Comparison of ENCODE assay signal across 23 cellular contexts in the genomic region with DNA sequence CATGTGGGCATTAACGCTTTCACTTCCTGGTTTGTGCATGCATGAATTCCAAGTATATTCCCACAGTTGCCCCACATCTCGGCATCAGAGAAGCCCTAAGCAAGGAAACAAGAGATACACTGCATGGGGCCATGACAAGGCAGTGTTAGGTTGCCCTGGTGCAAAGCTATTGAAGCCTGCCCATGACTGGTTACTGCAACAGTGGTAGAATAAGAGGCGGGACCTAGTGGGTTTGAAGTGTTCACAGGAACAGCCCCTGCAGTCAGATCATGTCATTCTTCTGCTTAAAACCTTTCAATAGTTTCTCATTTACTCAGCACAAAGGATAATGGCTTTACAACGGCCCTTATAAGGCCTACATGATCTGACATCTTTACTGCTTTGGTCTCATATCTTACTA.
DNase-seq lines count a peak whose midpoint lies in the region; ATAC-seq, FAIRE-seq and TF ChIP-seq lines count a peak whose summit lies in the region.
"Had no signal": no experiment of that assay in that cellular context is flagged by ENCODE, and none has a peak within 500 bp of the region (broad histone marks: within the 10 kb centered on the region; RNA-seq: fewer than 3 reads in every experiment).

No MANE protein-coding gene starts in this region.

- H3K36me3 ChIP-seq in H7 (replicated peaks; ENCODE audit: control insufficient read depth, insufficient read depth, low read length) (no peaks in the 10 kb centered on the region), GM12878 (ENCODE audit: control insufficient read depth in 2 of 2, insufficient read depth in 2 of 2, low read length in 1 of 2) (no peaks in the 10 kb centered on the region)
- H3K36me3 ChIP-seq: BLaER1 treated with 17β-estradiol and CSF1 and Interleukin-3, amounts not matched to agents 10 nM and 100 nM; MG63 had no signal

- no TSS peak for BruUV-seq in GM12878 (replicated peaks; lab: Mats Ljungman, UMichigan)

- H3K27me3 ChIP-seq in H7 (ENCODE audit: control insufficient read depth, insufficient read depth, low read length) (no peaks in the 10 kb centered on the region), GM12878 (replicated peaks in 1 of 2; ENCODE audit: control insufficient read depth in 2 of 2, insufficient read depth in 2 of 2, low read length in 1 of 2) (peaks cover 0 to 2% of the 10 kb centered on the region in 2 experiments; a peak in 2 of 4 replicates)
- H3K27me3 ChIP-seq: BLaER1 treated with 17β-estradiol and CSF1 and Interleukin-3, amounts not matched to agents 10 nM and 100 nM; MG63 had no signal

- H2AFZ ChIP-seq in GM12878 (ENCODE audit: control insufficient read depth, low read depth, low read length) = no peak overlapping the region
- H2AFZ ChIP-seq: GM23248 had no signal

- POLR2A ChIA-PET in activated CD4-positive, alpha-beta T cell treated with anti-CD3 and anti-CD28 coated beads for 36 hours (lab: Charles Lee) = no interaction called here
- POLR2A ChIA-PET in GM12878 (lab: Charles Lee) = no interaction called here

- no peak for TF ChIP-seq EP300 in GM12878 (IDR thresholded peaks at IDR 0.05; ENCODE audit: borderline replicate concordance in 1 of 2, control insufficient read depth in 1 of 2, low read depth in 2 of 2, low read length in 2 of 2)

- no peak overlapping the region for H3K4me2 ChIP-seq in GM12878 (ENCODE audit: control insufficient read depth, insufficient read depth)
- H3K4me2 ChIP-seq: BLaER1 treated with 17β-estradiol and CSF1 and Interleukin-3, amounts not matched to agents 10 nM and 100 nM had no signal

- peak; percentile 39 for ATAC-seq in activated CD4-positive, alpha-beta T cell treated with anti-CD3 and anti-CD28 coated beads for 36 hours
- ATAC-seq in GM12878 = peak; percentile 31
- peak; percentile 41 for ATAC-seq in stimulated activated memory B cell treated with anti-CD40 and anti-IgM and Interleukin-4, amounts not matched to agents 10 μg/mL and 1 μg/mL and 100 μg/mL, for 72 hours
- ATAC-seq: Panc1 had no signal

- in situ Hi-C loops in GM12878 (cut with MboI) = no loop called here

- RAD21 ChIA-PET in GM12878 (lab: Charles Lee; ENCODE audit: unreplicated experiment) = no interaction called here

- TF ChIP-seq RAD21 in GM12878 (IDR thresholded peaks at IDR 0.05; ENCODE audit: insufficient read depth, low read depth, low read length) = no peak

- SMC1A ChIA-PET in GM12878 (lab: Charles Lee; ENCODE audit: uncharacterized antibody, unreplicated experiment) = no interaction called here

- H4K20me1 ChIP-seq in GM12878 (ENCODE audit: control insufficient read depth, insufficient read depth) = no peaks in the 10 kb centered on the region
- H4K20me1 ChIP-seq: BLaER1 treated with 17β-estradiol and CSF1 and Interleukin-3, amounts not matched to agents 10 nM and 100 nM had no signal

- H3K4me3 ChIP-seq in H7 (ENCODE audit: insufficient read depth, low read depth, low read length) (no peak overlapping the region), GM12878 (no peak overlapping the region)
- H3K4me3 ChIP-seq: BLaER1 treated with 17β-estradiol and CSF1 and Interleukin-3, amounts not matched to agents 10 nM and 100 nM; GM23248; MG63 had no signal

- H3K4me1 ChIP-seq in GM12878 (ENCODE audit: control insufficient read depth, insufficient read depth, low read length) = no peaks in the 10 kb centered on the region
- H3K4me1 ChIP-seq: BLaER1 treated with 17β-estradiol and CSF1 and Interleukin-3, amounts not matched to agents 10 nM and 100 nM had no signal

- H3K4me1 Mint-ChIP-seq in activated CD4-positive, alpha-beta T cell treated with anti-CD3 and anti-CD28 coated beads for 36 hours = no peaks in the 10 kb centered on the region
- no peaks in the 10 kb centered on the region for H3K4me1 Mint-ChIP-seq in activated CD4-positive, alpha-beta T cell treated with anti-CD3 and anti-CD28 coated beads, Interleukin-2, amount 10 ng/mL, durations not matched to agents 24 days and 14 days
- no peaks in the 10 kb centered on the region for H3K4me1 Mint-ChIP-seq in stimulated activated memory B cell treated with anti-CD40 and anti-IgM and Interleukin-4, amounts not matched to agents 10 μg/mL and 1 μg/mL and 100 μg/mL, for 72 hours

- no peak overlapping the region for H3K27ac Mint-ChIP-seq in activated CD4-positive, alpha-beta T cell treated with anti-CD3 and anti-CD28 coated beads for 36 hours
- H3K27ac Mint-ChIP-seq in activated CD4-positive, alpha-beta T cell treated with anti-CD3 and anti-CD28 coated beads, Interleukin-2, amount 10 ng/mL, durations not matched to agents 24 days and 14 days = no peak overlapping the region
- H3K27ac Mint-ChIP-seq in stimulated activated memory B cell treated with anti-CD40 and anti-IgM and Interleukin-4, amounts not matched to agents 10 μg/mL and 1 μg/mL and 100 μg/mL, for 72 hours = no peak overlapping the region
- H3K27ac Mint-ChIP-seq: CD4-positive, alpha-beta T cell had no signal

- intact Hi-C loops in activated CD4-positive, alpha-beta T cell treated with anti-CD3 and anti-CD28 coated beads for 36 hours (cut with DNase I, micrococcal nuclease) = no loop called here
- intact Hi-C loops in activated CD4-positive, alpha-beta T cell treated with anti-CD3 and anti-CD28 coated beads, Interleukin-2, amount 10 ng/mL, durations not matched to agents 24 days and 14 days (cut with micrococcal nuclease) = no loop called here
- intact Hi-C loops in GM12878 (cut with micrococcal nuclease; ENCODE audit: unreplicated experiment) = no loop called here

- H3K9me3 ChIP-seq in GM12878 (replicated peaks; ENCODE audit: control insufficient read depth, insufficient read depth, low read length) = no peaks in the 10 kb centered on the region
- H3K9me3 ChIP-seq: BLaER1 treated with 17β-estradiol and CSF1 and Interleukin-3, amounts not matched to agents 10 nM and 100 nM; MG63 had no signal

- no peaks in the 10 kb centered on the region for H3K9me3 Mint-ChIP-seq in activated CD4-positive, alpha-beta T cell treated with anti-CD3 and anti-CD28 coated beads for 36 hours (ENCODE audit: low read depth)
- H3K9me3 Mint-ChIP-seq in activated CD4-positive, alpha-beta T cell treated with anti-CD3 and anti-CD28 coated beads, Interleukin-2, amount 10 ng/mL, durations not matched to agents 24 days and 14 days = no peaks in the 10 kb centered on the region
- H3K9me3 Mint-ChIP-seq in stimulated activated memory B cell treated with anti-CD40 and anti-IgM and Interleukin-4, amounts not matched to agents 10 μg/mL and 1 μg/mL and 100 μg/mL, for 72 hours = no peaks in the 10 kb centered on the region
- H3K9me3 Mint-ChIP-seq: CD4-positive, alpha-beta T cell had no signal

- no peaks in the 10 kb centered on the region for H3K79me2 ChIP-seq in GM12878 (ENCODE audit: control insufficient read depth, insufficient read depth, low read length)

- no peak for DNase-seq in activated CD4-positive, alpha-beta T cell treated with anti-CD3 and anti-CD28 coated beads for 36 hours
- DNase-seq in activated CD4-positive, alpha-beta T cell treated with anti-CD3 and anti-CD28 coated beads, Interleukin-2, amount 10 ng/mL, durations not matched to agents 24 days and 14 days = no peak
- DNase-seq in H7 (peak; percentile 24), GM12878 (ENCODE audit: low read depth, low spot score) (no peak), RKO (ENCODE audit: low spot score) (no peak), NCI-H69 (lab: John Stamatoyannopoulos, UW) (no peak)
- DNase-seq: AML-193; CD4-positive, alpha-beta T cell; GM23248; HCEC 1CT; KBM-7; MG63; NCI-H1092 treated with DMSO at 0.1 percent for 48 hours; NCI-H1436; NCI-H187; NCI-H2081 treated with DMSO at 0.1 percent for 48 hours; NCI-H446; NCI-H526 treated with DMSO at 0.1 percent for 48 hours; SHP77 treated with DMSO at 0.1 percent for 48 hours had no signal

- WGBS in GM12878 (ENCODE audit: insufficient coverage, insufficient replicate concordance, low lambda C conversion rate, missing lambda C conversion rate) = 48% methylated on average over 4 of the region's 4 CpGs

- CTCF ChIA-PET in activated CD4-positive, alpha-beta T cell treated with anti-CD3 and anti-CD28 coated beads for 36 hours (lab: Charles Lee) = no interaction called here
- CTCF ChIA-PET in GM12878 (lab: Yijun Ruan, JAX) = no interaction called here

- H3K9ac ChIP-seq in GM12878 (ENCODE audit: control insufficient read depth, insufficient read depth, low read length) = no peak overlapping the region
- H3K9ac ChIP-seq: BLaER1 treated with 17β-estradiol and CSF1 and Interleukin-3, amounts not matched to agents 10 nM and 100 nM; GM23248 had no signal

- H3K27me3 Mint-ChIP-seq in activated CD4-positive, alpha-beta T cell treated with anti-CD3 and anti-CD28 coated beads for 36 hours = peaks cover 17% of the 10 kb centered on the region
- peaks cover 11% of the 10 kb centered on the region for H3K27me3 Mint-ChIP-seq in activated CD4-positive, alpha-beta T cell treated with anti-CD3 and anti-CD28 coated beads, Interleukin-2, amount 10 ng/mL, durations not matched to agents 24 days and 14 days
- peaks cover 22% of the 10 kb centered on the region for H3K27me3 Mint-ChIP-seq in stimulated activated memory B cell treated with anti-CD40 and anti-IgM and Interleukin-4, amounts not matched to agents 10 μg/mL and 1 μg/mL and 100 μg/mL, for 72 hours

- no peak overlapping the region for H3K27ac ChIP-seq in GM12878 (ENCODE audit: control insufficient read depth, insufficient read depth)
- H3K27ac ChIP-seq: BLaER1 treated with 17β-estradiol and CSF1 and Interleukin-3, amounts not matched to agents 10 nM and 100 nM; GM23248 had no signal

- TF ChIP-seq POLR2A in GM12878 (IDR thresholded peaks at IDR 0.05; ENCODE audit: low read depth, low read length) = no peak

- no peaks in the 10 kb centered on the region for H3K36me3 Mint-ChIP-seq in activated CD4-positive, alpha-beta T cell treated with anti-CD3 and anti-CD28 coated beads for 36 hours (ENCODE audit: low read depth)
- H3K36me3 Mint-ChIP-seq in activated CD4-positive, alpha-beta T cell treated with anti-CD3 and anti-CD28 coated beads, Interleukin-2, amount 10 ng/mL, durations not matched to agents 24 days and 14 days (ENCODE audit: low read depth) = no peaks in the 10 kb centered on the region
- H3K36me3 Mint-ChIP-seq in stimulated activated memory B cell treated with anti-CD40 and anti-IgM and Interleukin-4, amounts not matched to agents 10 μg/mL and 1 μg/mL and 100 μg/mL, for 72 hours = no peaks in the 10 kb centered on the region

- FAIRE-seq in GM12878 (lab: Jason Lieb, UNC) = no peak
- FAIRE-seq: D721Med had no signal

- no peak for TF ChIP-seq CTCF in GM12878 (IDR thresholded peaks at IDR 0.05 in 2 of 3, conservative IDR thresholded peaks at IDR 0.05 in 1 of 3; ENCODE audit: control insufficient read depth in 2 of 3, extremely low read depth in 1 of 3, insufficient read depth in 1 of 3, low read depth in 3 of 3, low read length in 3 of 3)

- no peak overlapping the region for H3K4me3 Mint-ChIP-seq in activated CD4-positive, alpha-beta T cell treated with anti-CD3 and anti-CD28 coated beads for 36 hours
- no peak overlapping the region for H3K4me3 Mint-ChIP-seq in activated CD4-positive, alpha-beta T cell treated with anti-CD3 and anti-CD28 coated beads, Interleukin-2, amount 10 ng/mL, durations not matched to agents 24 days and 14 days
- no peak overlapping the region for H3K4me3 Mint-ChIP-seq in stimulated activated memory B cell treated with anti-CD40 and anti-IgM and Interleukin-4, amounts not matched to agents 10 μg/mL and 1 μg/mL and 100 μg/mL, for 72 hours
- H3K4me3 Mint-ChIP-seq: CD4-positive, alpha-beta T cell had no signal

TF ChIP-seq in GM12878, 131 proteins besides CTCF, POLR2A, EP300 and RAD21 (continues in another document):
- no peak for TF ChIP-seq BMI1 (IDR thresholded peaks at IDR 0.05; ENCODE audit: borderline replicate concordance)
